9 cellular contexts compared by ENCODE assay signal in the genomic region with DNA sequence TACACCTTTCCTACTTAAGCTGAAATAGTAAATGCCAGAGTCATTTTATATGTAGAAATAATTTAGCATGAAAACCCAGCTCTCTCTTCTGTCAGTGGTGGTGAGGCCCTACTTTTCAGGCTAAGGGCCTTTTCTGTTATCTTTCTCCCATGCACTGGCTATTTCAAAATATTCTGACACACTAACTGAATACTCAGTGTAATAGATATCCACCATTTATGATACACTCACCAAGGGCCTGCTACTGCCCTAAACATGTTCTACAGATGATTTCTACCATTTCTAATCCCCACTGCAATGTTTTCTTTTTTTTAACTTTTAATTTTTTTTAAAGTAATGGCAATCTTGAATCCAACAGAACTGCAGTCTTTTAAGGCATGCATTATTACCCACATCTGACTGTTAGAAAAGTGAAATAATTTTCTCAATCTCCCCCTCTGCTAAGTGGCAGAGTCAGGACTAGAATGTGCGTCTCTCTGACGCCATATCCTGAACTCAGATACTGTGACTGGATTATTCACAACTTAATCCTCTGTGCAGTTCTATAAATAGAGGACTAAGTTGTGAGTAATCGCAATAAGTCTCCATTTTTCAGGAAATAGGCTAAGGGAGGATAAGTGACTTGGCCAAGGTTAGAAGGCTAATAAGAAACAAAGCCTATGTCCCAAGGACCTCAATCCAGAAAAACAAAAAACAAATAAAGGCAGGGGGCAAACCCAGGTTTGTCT. TPM values are rescaled to one million over a fixed set of nuclear protein-coding genes. Genes with fewer than 3 reads are reported as not detected.
A peak's percentile ranks its signal among the peaks of the same experiment; 100 is the strongest.
DNase-seq lines count a peak whose midpoint lies in the region; ATAC-seq and TF ChIP-seq lines count a peak whose summit lies in the region.
"Had no signal": no experiment of that assay in that cellular context is flagged by ENCODE, and none has a peak within 500 bp of the region (broad histone marks: within the 10 kb centered on the region; RNA-seq: fewer than 3 reads in every experiment).

No MANE protein-coding gene starts in this region.

- H3K4me3 Mint-ChIP-seq in T-cell, result no peak overlapping the region
- H3K4me3 Mint-ChIP-seq: T-helper 1 cell treated with Interleukin-12 subunit alpha and Interleukin-12 subunit beta and Interleukin-4 antibody, amounts not matched to agents 30 μg/mL and 1 μg/mL, for 36 hours had no signal

- H3K27me3 ChIP-seq in smooth muscle cell (ENCODE audit: low read depth), result no peaks in the 10 kb centered on the region
- H3K27me3 ChIP-seq: cardiac muscle cell had no signal

- H2AFZ ChIP-seq in smooth muscle cell (ENCODE audit: low read depth), result no peak overlapping the region

- H3K36me3 ChIP-seq in smooth muscle cell (ENCODE audit: low read depth), result no peaks in the 10 kb centered on the region
- H3K36me3 ChIP-seq: cardiac muscle cell had no signal

- no peak for TF ChIP-seq CTCF in RWPE1 (conservative IDR thresholded peaks at IDR 0.05; ENCODE audit: low read depth)
- TF ChIP-seq CTCF in smooth muscle cell (IDR thresholded peaks at IDR 0.05; ENCODE audit: borderline replicate concordance, insufficient read depth, poor library complexity, severe bottlenecking), result no peak

- H3K9me3 Mint-ChIP-seq in T-cell, result no peaks in the 10 kb centered on the region
- H3K9me3 Mint-ChIP-seq: T-helper 1 cell treated with Interleukin-12 subunit alpha and Interleukin-12 subunit beta and Interleukin-4 antibody, amounts not matched to agents 30 μg/mL and 1 μg/mL, for 36 hours had no signal

- no peak overlapping the region for H3K4me3 ChIP-seq in smooth muscle cell
- H3K4me3 ChIP-seq: cardiac muscle cell had no signal

- no peaks in the 10 kb centered on the region for H3K9me3 ChIP-seq in smooth muscle cell (replicated peaks; ENCODE audit: low read depth)

- peaks cover 8 to 9% (median 8%) of the 10 kb centered on the region in 3 donors for H3K4me1 Mint-ChIP-seq in T-cell

- POLR2A ChIA-PET in RWPE1 (lab: Yijun Ruan, JAX; ENCODE audit: low non-redundant PET), result no interaction called here
- POLR2A ChIA-PET in T-cell (lab: Charles Lee), result no interaction called here

- H3K36me3 Mint-ChIP-seq in T-cell, result no peaks in the 10 kb centered on the region

- peak overlapping the region; percentile 28 for H3K9ac ChIP-seq in smooth muscle cell (ENCODE audit: low read depth)

- ATAC-seq in GM18867 (IDR thresholded peaks at IDR 0.05; ENCODE audit: unreplicated experiment), result no peak
- ATAC-seq in T-cell (replicated peaks in 1 of 4), result no peak

- H3K4me1 ChIP-seq in smooth muscle cell (ENCODE audit: low read depth), result peaks cover 25% of the 10 kb centered on the region

- H3K79me2 ChIP-seq in smooth muscle cell (ENCODE audit: low read depth), result no peaks in the 10 kb centered on the region

- H3F3A ChIP-seq in smooth muscle cell (ENCODE audit: low read depth), result no peaks in the 10 kb centered on the region

- H3K27ac Mint-ChIP-seq in T-cell, result no peak overlapping the region

- no peaks in the 10 kb centered on the region for H4K20me1 ChIP-seq in smooth muscle cell (ENCODE audit: low read depth)

- H3K4me2 ChIP-seq in smooth muscle cell, result peak overlapping the region; percentile 74

- peak; percentile 34 for DNase-seq in H4 (ENCODE audit: low spot score)
- peak; percentile 68 for DNase-seq in RWPE1 (ENCODE audit: low spot score)
- DNase-seq in epithelial cell of prostate (ENCODE audit: low read depth, low spot score), result peak; percentile 46
- no peak for DNase-seq in smooth muscle cell (lab: John Stamatoyannopoulos, UW; ENCODE audit: unreplicated experiment)
- DNase-seq in stimulated activated CD4-positive, alpha-beta T cell treated with anti-CD3 and anti-CD28 coated beads, Interleukin-2, amount 100 ng/mL, for 24 hours, result no peak
- no peak for DNase-seq in T-cell

- H3K27ac ChIP-seq in RWPE1 (no peak overlapping the region), epithelial cell of prostate (peak overlapping the region; percentile 42), smooth muscle cell (ENCODE audit: low read depth) (peak overlapping the region; percentile 91)

- WGBS in smooth muscle cell (ENCODE audit: low lambda C conversion rate), result 21% methylated on average over 3 of the region's 3 CpGs

- CTCF ChIA-PET in RWPE1 (lab: Yijun Ruan, JAX) (interaction anchor here (0.6 to 2.9 kb wide), 3 partner anchors 66 to 258 kb away, joined by 6 to 18 read pairs (median 7); no protein-coding TSS in a partner anchor), T-cell (lab: Charles Lee) (interaction anchor here in 1 of 2 donors (1.3 to 2.5 kb wide), 2 partner anchors 66 kb away, joined by 4 to 28 read pairs; no protein-coding TSS in a partner anchor)

- H3K27me3 Mint-ChIP-seq in T-cell, result no peaks in the 10 kb centered on the region

RNA-seq across cellular contexts. Expression of a gene that starts 44.0 kb away (rescaled TPM):
- 11.0 and 14.9 TPM in 2 replicates for total RNA-seq in H4 (2014; rRNA removed; shearing (Covaris generic))
- 3.4 and 4.3 TPM in 2 replicates for total RNA-seq in smooth muscle cell
- polyA plus RNA-seq in smooth muscle cell, result 2.4 and 2.7 TPM in 2 replicates
- 10 to 100 TPM in 3 of 5 donors, 1 to 10 TPM in 2; 8.6 to 15.6 (median 10.5) TPM for total RNA-seq in T-cell

Comparison
In these comparisons a context has a peak if more than half of its experiments do, and no peak if none do; other contexts are left out.
1. DNase-seq: peak in H4 (single experiment), RWPE1 (single experiment) and epithelial cell of prostate (single experiment); none in smooth muscle cell (single experiment), stimulated activated CD4-positive, alpha-beta T cell treated with anti-CD3 and anti-CD28 coated beads, Interleukin-2, amount 100 ng/mL, for 24 hours (0 of 2) and T-cell (0 of 34).